ENCODE assay signal across 9 cellular contexts in the genomic region with DNA sequence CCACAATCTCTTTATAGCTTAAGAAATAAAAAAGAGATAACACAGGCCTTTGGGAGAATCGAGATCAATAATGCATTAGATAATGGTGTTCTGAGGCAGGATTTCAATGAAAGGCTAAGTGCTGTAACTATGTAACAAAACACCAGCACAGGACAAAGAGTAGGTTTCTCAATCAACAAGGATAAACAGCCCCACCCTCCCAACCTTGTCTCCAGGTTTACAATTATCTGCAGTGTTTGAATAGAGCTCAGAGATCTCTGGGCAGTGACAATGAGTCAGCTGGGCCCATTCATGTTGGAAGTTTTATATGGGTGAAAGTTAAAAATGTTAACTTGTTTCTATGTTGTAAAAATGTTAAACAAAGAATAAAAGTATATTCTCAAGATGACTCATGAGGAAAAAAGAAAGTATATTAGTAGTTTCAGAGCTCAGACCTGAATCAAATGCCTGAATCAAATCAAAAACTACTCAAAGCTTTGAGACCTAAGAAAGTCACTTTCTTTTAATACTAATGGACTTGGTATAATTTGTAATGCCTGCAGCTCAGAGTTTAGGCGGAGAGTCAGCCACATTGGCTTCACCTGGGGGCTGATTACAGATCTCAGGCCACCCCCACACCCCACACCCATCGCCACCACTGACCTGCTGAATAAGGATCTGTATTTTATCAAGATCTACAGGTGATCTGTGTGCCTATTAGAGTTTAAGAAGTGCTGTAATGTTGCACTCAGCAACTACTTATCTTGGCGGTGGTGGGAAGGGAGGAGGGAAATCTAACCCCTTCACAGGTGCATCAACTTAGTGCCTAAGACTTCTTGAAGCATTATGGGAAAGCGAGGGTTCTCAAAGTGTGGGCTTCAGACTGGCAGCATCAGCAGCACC. TPM values are rescaled to one million over a fixed set of nuclear protein-coding genes. Genes with fewer than 3 reads are reported as not detected.
DNase-seq lines count a peak whose midpoint lies in the region; ATAC-seq and TF ChIP-seq lines count a peak whose summit lies in the region.
"Had no signal": no experiment of that assay in that cellular context is flagged by ENCODE, and none has a peak within 500 bp of the region (broad histone marks: within the 10 kb centered on the region; RNA-seq: fewer than 3 reads in every experiment).

No MANE protein-coding gene starts in this region.

- H3K27me3 Mint-ChIP-seq in chondrocyte (ENCODE audit: low read depth) = no peaks in the 10 kb centered on the region

- H3K4me1 ChIP-seq in osteoblast (ENCODE audit: insufficient read depth, low read length) = peaks cover 22% of the 10 kb centered on the region

- DNase-seq in EL (peak; percentile 38), NCI-H146 treated with DMSO at 0.1 percent for 48 hours (lab: John Stamatoyannopoulos, UW; ENCODE audit: unreplicated experiment) (peak; percentile 43), chondrocyte (ENCODE audit: low spot score) (no peak), osteoblast (ENCODE audit: insufficient read length, low spot score, missing footprints) (peak; percentile 66), DMS114 treated with DMSO at 0.1 percent for 48 hours (lab: John Stamatoyannopoulos, UW; ENCODE audit: unreplicated experiment) (no peak), retina (no peak)
- DNase-seq in stimulated activated CD4-positive, alpha-beta T cell treated with anti-CD3 and anti-CD28 coated beads, Interleukin-4, amount 100 ng/mL, for 4 hours = no peak
- DNase-seq: stimulated activated CD4-positive, alpha-beta T cell treated with anti-CD3 and anti-CD28 coated beads, Interleukin-4, amount 100 ng/mL, for 24 hours had no signal

- no peaks in the 10 kb centered on the region for H3K9me3 Mint-ChIP-seq in chondrocyte (ENCODE audit: low read depth)

- H3K9me3 ChIP-seq in osteoblast (ENCODE audit: low read depth, low read length) = no peaks in the 10 kb centered on the region

- no peaks in the 10 kb centered on the region for H3K27me3 ChIP-seq in osteoblast (ENCODE audit: insufficient read depth, low read length)

- no peak for TF ChIP-seq CTCF in chondrocyte (IDR thresholded peaks at IDR 0.05)
- TF ChIP-seq CTCF in osteoblast (IDR thresholded peaks at IDR 0.05; ENCODE audit: extremely low read depth, low read depth, low read length) = no peak

- H3K4me2 ChIP-seq in osteoblast (ENCODE audit: insufficient read depth, low read length) = peak overlapping the region; percentile 56

- ATAC-seq in GM21576 (IDR thresholded peaks at IDR 0.05; ENCODE audit: unreplicated experiment) = no peak

- peaks cover 21% of the 10 kb centered on the region for H3K4me1 Mint-ChIP-seq in chondrocyte (ENCODE audit: low read depth)

- H3K27ac Mint-ChIP-seq in chondrocyte (ENCODE audit: unreplicated experiment) = peak overlapping the region; percentile 92

- H4K20me1 ChIP-seq in osteoblast (ENCODE audit: insufficient read depth, low read length) = no peaks in the 10 kb centered on the region

- H3K36me3 Mint-ChIP-seq in chondrocyte (ENCODE audit: low read depth) = no peaks in the 10 kb centered on the region

- H3K27ac ChIP-seq in osteoblast (ENCODE audit: low read depth, low read length) = peak overlapping the region; percentile 74

- H3K36me3 ChIP-seq in osteoblast (ENCODE audit: insufficient read depth, low read length) = no peaks in the 10 kb centered on the region

- H3K4me3 ChIP-seq in osteoblast (ENCODE audit: insufficient read depth, low read length) = no peak overlapping the region

- H2AFZ ChIP-seq in osteoblast (ENCODE audit: low read length) = peak overlapping the region; percentile 27

- H3K79me2 ChIP-seq in osteoblast (ENCODE audit: insufficient read depth, low read length) = no peaks in the 10 kb centered on the region

- no peak overlapping the region for H3K4me3 Mint-ChIP-seq in chondrocyte (ENCODE audit: unreplicated experiment)

RNA-seq across cellular contexts. Expression of gene KRT20, which starts 17.2 kb away (rescaled TPM):
- total RNA-seq in chondrocyte = not detected in 3 replicates
- not detected in 2 replicates for total RNA-seq in osteoblast

RNA-seq across cellular contexts. Expression of gene KRT12, which starts 35.2 kb away (rescaled TPM):
- total RNA-seq in chondrocyte = not detected in 3 replicates
- not detected in 2 replicates for total RNA-seq in osteoblast

RNA-seq across cellular contexts. Expression of gene KRT23, which starts 35.2 kb away (rescaled TPM):
- total RNA-seq in chondrocyte (not detected in 3 replicates), osteoblast (0.36 and 0.59 TPM in 2 replicates)

Comparison
In these comparisons a context has a peak if more than half of its experiments do, and no peak if none do; other contexts are left out.
1. DNase-seq: peak in EL (single experiment), NCI-H146 treated with DMSO at 0.1 percent for 48 hours (single experiment) and osteoblast (single experiment); none in chondrocyte (single experiment), DMS114 treated with DMSO at 0.1 percent for 48 hours (single experiment), retina (single experiment) and stimulated activated CD4-positive, alpha-beta T cell treated with anti-CD3 and anti-CD28 coated beads, Interleukin-4, amount 100 ng/mL, for 4 hours (0 of 2).